In genomic region chr15:32716216-32716959, GRCh38 we compare ENCODE assay signal across 12 cellular contexts. TPM values are rescaled to one million over a fixed set of nuclear protein-coding genes. Genes with fewer than 3 reads are reported as not detected.
DNase-seq lines count a peak whose midpoint lies in the region; ATAC-seq, FAIRE-seq and TF ChIP-seq lines count a peak whose summit lies in the region.
"Had no signal": no experiment of that assay in that cellular context is flagged by ENCODE, and none has a peak within 500 bp of the region (broad histone marks: within the 10 kb centered on the region; RNA-seq: fewer than 3 reads in every experiment).

No MANE protein-coding gene starts in this region.

- H4K20me1 ChIP-seq in BLaER1 (peaks cover 27% of the 10 kb centered on the region), endothelial cell of umbilical vein (replicated peaks; ENCODE audit: control insufficient read depth, extremely low read depth, insufficient read depth, low read length) (no peaks in the 10 kb centered on the region), neural progenitor cell (ENCODE audit: low read depth) (peaks cover 5% of the 10 kb centered on the region), MM.1S (ENCODE audit: insufficient read depth, low read length) (no peaks in the 10 kb centered on the region)

- no TSS peak for BruUV-seq in endothelial cell of umbilical vein (replicated peaks; lab: Mats Ljungman, UMichigan)

- H3K4me1 ChIP-seq in BLaER1 (peaks cover 37% of the 10 kb centered on the region), HUES6 (ENCODE audit: control insufficient read depth, insufficient read depth, low read length) (peaks cover 20% of the 10 kb centered on the region), endothelial cell of umbilical vein (ENCODE audit: control insufficient read depth, extremely low read depth, insufficient read depth, low read length) (peaks cover 4% of the 10 kb centered on the region), neural progenitor cell (peaks cover 29% of the 10 kb centered on the region), MM.1S (ENCODE audit: low read length) (no peaks in the 10 kb centered on the region)

- H3K79me2 ChIP-seq in endothelial cell of umbilical vein (ENCODE audit: control insufficient read depth, insufficient read depth, low read length) (no peaks in the 10 kb centered on the region), neural progenitor cell (ENCODE audit: low read depth) (peaks cover 4% of the 10 kb centered on the region), MM.1S (ENCODE audit: low read length) (no peaks in the 10 kb centered on the region)

- H3K27ac ChIP-seq in BLaER1 (no peak overlapping the region), HUES6 (ENCODE audit: low read depth, low read length) (no peak overlapping the region), endothelial cell of umbilical vein (ENCODE audit: insufficient read depth, low read depth, low read length) (no peak overlapping the region), neural progenitor cell (no peak overlapping the region), MM.1S (ENCODE audit: low read length) (no peak overlapping the region)

- peaks cover 4% of the 10 kb centered on the region; the same call in 1 of the 2 replicates for H3K9me3 ChIP-seq in BLaER1
- H3K9me3 ChIP-seq in HUES6 (ENCODE audit: control insufficient read depth, insufficient read depth, low read depth, low read length), result no peaks in the 10 kb centered on the region
- H3K9me3 ChIP-seq in endothelial cell of umbilical vein (replicated peaks; ENCODE audit: control insufficient read depth, insufficient read depth, low read length), result no peaks in the 10 kb centered on the region
- no peaks in the 10 kb centered on the region for H3K9me3 ChIP-seq in neural progenitor cell (ENCODE audit: low read depth)
- H3K9me3 ChIP-seq in MM.1S (replicated peaks; ENCODE audit: insufficient read depth, low read length), result no peaks in the 10 kb centered on the region
- H3K9me3 ChIP-seq: esophagus muscularis mucosa had no signal

- no peak for TF ChIP-seq POLR2A in endothelial cell of umbilical vein (IDR thresholded peaks at IDR 0.05; ENCODE audit: low read depth, low read length)

- H3K27me3 ChIP-seq in BLaER1, result peaks cover 70% of the 10 kb centered on the region
- peaks cover 77% of the 10 kb centered on the region for H3K27me3 ChIP-seq in HUES6 (ENCODE audit: control insufficient read depth, insufficient read depth, low read length)
- H3K27me3 ChIP-seq in endothelial cell of umbilical vein (ENCODE audit: control insufficient read depth in 2 of 2, insufficient read depth in 2 of 2, low read length in 2 of 2), result peaks cover 53 to 82% of the 10 kb centered on the region in 2 experiments
- peaks cover 81% of the 10 kb centered on the region for H3K27me3 ChIP-seq in neural progenitor cell
- H3K27me3 ChIP-seq in MM.1S (replicated peaks; ENCODE audit: insufficient read depth, low read length), result peaks cover 15% of the 10 kb centered on the region

- H2AFZ ChIP-seq in endothelial cell of umbilical vein (ENCODE audit: low read depth, low read length) (no peak overlapping the region), neural progenitor cell (replicated peaks) (peak overlapping the region; percentile 96), MM.1S (ENCODE audit: low read length) (no peak overlapping the region)

- in situ Hi-C loops in GM13977 (cut with MboI; ENCODE audit: low pct_unique_long_range_greater_than_20kb, low sequenced_read_pairs, unreplicated experiment), result no loop called here

- intact Hi-C loops in endothelial cell of umbilical vein (cut with micrococcal nuclease), result no loop called here

- no peak overlapping the region for H3K9ac ChIP-seq in BLaER1
- no peak overlapping the region for H3K9ac ChIP-seq in HUES6 (ENCODE audit: low read length)
- no peak overlapping the region for H3K9ac ChIP-seq in endothelial cell of umbilical vein (replicated peaks; ENCODE audit: extremely low read depth, insufficient read depth, low read length)
- H3K9ac ChIP-seq in neural progenitor cell, result no peak overlapping the region
- H3K9ac ChIP-seq in MM.1S (ENCODE audit: low read length), result no peak overlapping the region

- H3K4me1 Mint-ChIP-seq in neural progenitor cell, result peaks cover 26% of the 10 kb centered on the region

- H3K4me3 Mint-ChIP-seq in neural progenitor cell, result peak overlapping the region; percentile 76

- no peaks in the 10 kb centered on the region for H3K9me2 ChIP-seq in MM.1S (replicated peaks; ENCODE audit: insufficient read depth, low read length)

- H3F3A ChIP-seq in neural progenitor cell (ENCODE audit: low read depth), result peaks cover 38% of the 10 kb centered on the region
- H3F3A ChIP-seq in MM.1S (ENCODE audit: insufficient read depth, low read length), result no peaks in the 10 kb centered on the region

- no peak for ATAC-seq in HG02623 (IDR thresholded peaks at IDR 0.05; ENCODE audit: unreplicated experiment)

- no peaks in the 10 kb centered on the region for H3K9me3 Mint-ChIP-seq in neural progenitor cell

- H3K27ac Mint-ChIP-seq in neural progenitor cell, result no peak overlapping the region

- DNase-seq in endothelial cell of umbilical vein (ENCODE audit: low read depth, low spot score) (peak; percentile 5), neural progenitor cell (ENCODE audit: low spot score) (no peak), MM.1S (no peak), GM13977 (ENCODE audit: low spot score) (no peak), A172 (ENCODE audit: low spot score) (no peak)
- DNase-seq: NCI-H1092, NCI-H510A treated with DMSO at 0.1 percent for 48 hours, SIG-M5 had no signal

- peaks cover 42% of the 10 kb centered on the region for H3K27me3 Mint-ChIP-seq in neural progenitor cell (ENCODE audit: insufficient read depth, low read depth)

- dilution Hi-C loops in endothelial cell of umbilical vein (cut with MboI; ENCODE audit: extremely low pct_ligation_motif_present, low sequenced_read_pairs), result no loop called here

- no peaks in the 10 kb centered on the region for H3K36me3 Mint-ChIP-seq in neural progenitor cell

- CTCF ChIA-PET in endothelial cell of umbilical vein (lab: Charles Lee), result interaction anchor here (0.8 to 2.0 kb wide), 2 partner anchors 14 to 220 kb away, joined by 3 to 4 read pairs; no protein-coding TSS in a partner anchor

- H3K4me2 ChIP-seq in BLaER1 (peak overlapping the region; percentile 89), endothelial cell of umbilical vein (ENCODE audit: insufficient read depth, low read length) (peak overlapping the region; percentile 35), neural progenitor cell (peak overlapping the region; percentile 92), MM.1S (ENCODE audit: low read depth, low read length) (no peak overlapping the region)

- TF ChIP-seq CTCF in endothelial cell of umbilical vein (IDR thresholded peaks at IDR 0.05; ENCODE audit: extremely low read depth in 1 of 2, insufficient read depth in 1 of 2, low read depth in 1 of 2, low read length in 2 of 2) (no peak), neural progenitor cell (IDR thresholded peaks at IDR 0.05) (no peak), MM.1S (IDR thresholded peaks at IDR 0.05; ENCODE audit: low read length) (no peak), GM13977 (IDR thresholded peaks at IDR 0.05; ENCODE audit: extremely low read depth, insufficient read depth, missing control alignments) (no peak)

- H3K4me3 ChIP-seq in BLaER1 (peak overlapping the region; percentile 63; the same call in 1 of the 2 replicates), HUES6 (ENCODE audit: low read depth, low read length) (peak overlapping the region; percentile 57; the same call in 1 of the 2 replicates), endothelial cell of umbilical vein (replicated peaks in 1 of 3; ENCODE audit: insufficient read depth in 1 of 3, low read depth in 1 of 3, low read length in 3 of 3) (no peak overlapping the region), neural progenitor cell (peak overlapping the region; percentile 45), MM.1S (ENCODE audit: low read length) (no peak overlapping the region)

- no peak for FAIRE-seq in endothelial cell of umbilical vein (lab: Jason Lieb, UNC)

- no peaks in the 10 kb centered on the region for H3K9me1 ChIP-seq in endothelial cell of umbilical vein (replicated peaks; ENCODE audit: control insufficient read depth, extremely low read depth, insufficient read depth, low read length)

- H3K36me3 ChIP-seq in BLaER1 (no peaks in the 10 kb centered on the region), HUES6 (ENCODE audit: control insufficient read depth, insufficient read depth, low read length) (no peaks in the 10 kb centered on the region), endothelial cell of umbilical vein (ENCODE audit: control insufficient read depth in 2 of 2, extremely low read depth in 1 of 2, insufficient read depth in 2 of 2, low read length in 2 of 2) (no peaks in the 10 kb centered on the region), neural progenitor cell (no peaks in the 10 kb centered on the region), MM.1S (replicated peaks; ENCODE audit: insufficient read depth, low read length) (no peaks in the 10 kb centered on the region)
- H3K36me3 ChIP-seq: esophagus muscularis mucosa had no signal

- POLR2A ChIA-PET in endothelial cell of umbilical vein (lab: Charles Lee), result no interaction called here

TF ChIP-seq in endothelial cell of umbilical vein, 7 proteins besides CTCF, POLR2A, EP300 and RAD21:
- TF ChIP-seq JUN (IDR thresholded peaks at IDR 0.05; ENCODE audit: borderline replicate concordance, insufficient read depth, insufficient read length, low read depth) (no peak), EZH2 (IDR thresholded peaks at IDR 0.05; ENCODE audit: borderline replicate concordance, low read depth, low read length, severe bottlenecking) (peak; percentile 46)
TF ChIP-seq in endothelial cell of umbilical vein: peak in this region for 1.

RNA-seq across cellular contexts. Expression of gene GREM1, which starts 1.4 kb away (rescaled TPM):
- 0.44 TPM in 1 of 2 replicates, not detected in the other for total RNA-seq in endothelial cell of umbilical vein
- polyA plus RNA-seq in endothelial cell of umbilical vein, result not detected in 2 replicates
- polyA plus RNA-seq in endothelial cell of umbilical vein (2011; cell fraction: cytosol; rRNA removed), result 0.01 TPM in 1 of 2 replicates, not detected in the other
- polyA plus RNA-seq in endothelial cell of umbilical vein (2011; cell fraction: nucleus; rRNA removed), result 0.06 TPM in 1 of 2 replicates, not detected in the other
- polyA plus RNA-seq in endothelial cell of umbilical vein (2012), result 0.10 and 0.12 TPM in 2 replicates
- polyA minus RNA-seq in endothelial cell of umbilical vein, result 0.05 and 0.06 TPM in 2 replicates
- not detected for polyA minus RNA-seq in endothelial cell of umbilical vein (2011; cell fraction: cytosol; rRNA and poly(A)+ RNA removed)
- polyA minus RNA-seq in endothelial cell of umbilical vein (2011; cell fraction: nucleus; rRNA and poly(A)+ RNA removed), result not detected in 2 replicates
- 2.9 and 4.4 TPM in 2 replicates for total RNA-seq in neural progenitor cell (ENCODE audit: low replicate concordance)
- total RNA-seq in A172 (2014; rRNA removed; shearing (Covaris generic)), result not detected in 2 replicates

Comparison
In these comparisons a context has a peak if more than half of its experiments do, and no peak if none do; other contexts are left out.
1. H3K4me3 ChIP-seq: peak in BLaER1 (single experiment), HUES6 (single experiment) and neural progenitor cell (single experiment); none in endothelial cell of umbilical vein (0 of 3) and MM.1S (single experiment).